In the genomic region with DNA sequence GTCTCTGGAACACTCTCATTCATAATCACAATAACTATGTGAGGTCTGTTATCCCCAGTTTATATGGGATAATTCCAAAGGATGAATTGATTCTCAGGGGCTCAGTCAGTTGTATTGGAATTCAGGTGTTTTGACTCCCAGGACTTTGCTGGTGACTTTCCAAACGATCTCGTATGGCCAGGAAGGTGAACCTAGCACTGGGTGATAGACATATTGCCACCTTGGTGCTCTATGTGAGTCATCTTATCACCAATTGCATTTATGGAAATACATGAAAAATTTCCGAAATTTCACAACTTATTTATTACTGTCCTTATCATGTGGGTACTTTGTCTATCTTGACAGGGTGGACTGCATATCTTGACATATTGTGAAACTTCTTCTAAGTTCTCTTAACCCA, we compare ENCODE assay signal across 18 cellular contexts.
"Had no signal": no experiment of that assay in that cellular context is flagged by ENCODE, and none has a peak within 500 bp of the region (broad histone marks: within the 10 kb centered on the region; RNA-seq: fewer than 3 reads in every experiment).

No MANE protein-coding gene starts in this region.

- H3K36me3 Mint-ChIP-seq: immature natural killer cell, mesothelial cell of epicardium had no signal

- H3K4me1 Mint-ChIP-seq: immature natural killer cell, mesothelial cell of epicardium had no signal

- DNase-seq: dermis blood vessel endothelial cell; dorsolateral prefrontal cortex; effector CD4-positive, alpha-beta T cell; effector memory CD4-positive, alpha-beta T cell; foreskin keratinocyte; heart left ventricle; hypothalamus; immature natural killer cell; left cardiac atrium; left lung; left ventricle myocardium superior; lower lobe of right lung; mesenchymal stem cell had no signal

- H3K36me3 ChIP-seq: esophagus muscularis mucosa, gastroesophageal sphincter, heart left ventricle, left lung, lower lobe of right lung had no signal

- H3K4me3 ChIP-seq: coronary artery, dorsolateral prefrontal cortex, esophagus muscularis mucosa, gastroesophageal sphincter, heart left ventricle, hepatocyte, left lung, lower lobe of right lung had no signal

- H3K4me1 ChIP-seq: esophagus muscularis mucosa, foreskin keratinocyte, gastroesophageal sphincter, heart left ventricle, left lung, lower lobe of right lung had no signal

- H3K9me3 ChIP-seq: esophagus muscularis mucosa, gastroesophageal sphincter, lower lobe of right lung had no signal

- H3K4me3 Mint-ChIP-seq: immature natural killer cell, mesothelial cell of epicardium had no signal

- ATAC-seq: foreskin keratinocyte, gastroesophageal sphincter, heart left ventricle, left cardiac atrium, left lung, left ventricle myocardium superior, lower lobe of right lung had no signal

- H3K27ac ChIP-seq: coronary artery, dorsolateral prefrontal cortex, esophagus muscularis mucosa, foreskin keratinocyte, gastroesophageal sphincter, heart left ventricle, hepatocyte, left lung, lower lobe of right lung had no signal

- H3K27me3 ChIP-seq: esophagus muscularis mucosa, foreskin keratinocyte, gastroesophageal sphincter, hepatocyte, left lung had no signal

- H3K27ac Mint-ChIP-seq: immature natural killer cell, mesothelial cell of epicardium had no signal
